In genomic region chr17:77109159-77110005, GRCh38 we compare ENCODE assay signal across 11 cellular contexts. TPM values are rescaled to one million over a fixed set of nuclear protein-coding genes. Genes with fewer than 3 reads are reported as not detected.
DNase-seq lines count a peak whose midpoint lies in the region; ATAC-seq and TF ChIP-seq lines count a peak whose summit lies in the region.
"Had no signal": no experiment of that assay in that cellular context is flagged by ENCODE, and none has a peak within 500 bp of the region (broad histone marks: within the 10 kb centered on the region; RNA-seq: fewer than 3 reads in every experiment).

No MANE protein-coding gene starts in this region.

- H3K9ac ChIP-seq in BLaER1 treated with 17β-estradiol and CSF1 and Interleukin-3, amounts not matched to agents 10 nM and 100 nM, result peak overlapping the region in 8 of 11 experiments; percentile 3 to 49 (median 16); a peak in 9 of 22 replicates
- no peak overlapping the region for H3K9ac ChIP-seq in PC-3 (ENCODE audit: low read length)

- no peaks in the 10 kb centered on the region for H4K20me1 ChIP-seq in BLaER1 treated with 17β-estradiol and CSF1 and Interleukin-3, amounts not matched to agents 10 nM and 100 nM
- H4K20me1 ChIP-seq in PC-3 (ENCODE audit: low read length), result no peaks in the 10 kb centered on the region
- no peaks in the 10 kb centered on the region for H4K20me1 ChIP-seq in osteoblast (ENCODE audit: insufficient read depth, low read length)

- no peaks in the 10 kb centered on the region for H3K27me3 ChIP-seq in BLaER1 treated with 17β-estradiol and CSF1 and Interleukin-3, amounts not matched to agents 10 nM and 100 nM
- no peaks in the 10 kb centered on the region for H3K27me3 ChIP-seq in PC-3 (ENCODE audit: low read length)
- H3K27me3 ChIP-seq in osteoblast (ENCODE audit: insufficient read depth, low read length), result no peaks in the 10 kb centered on the region

- no TSS peak for BruUV-seq in PC-3 (replicated peaks; lab: Mats Ljungman, UMichigan)

- TF ChIP-seq CTCF in PC-3 (conservative IDR thresholded peaks at IDR 0.05; ENCODE audit: low read depth, low read length) (no peak), endothelial cell (IDR thresholded peaks at IDR 0.05; ENCODE audit: unreplicated experiment) (no peak), osteoblast (IDR thresholded peaks at IDR 0.05; ENCODE audit: extremely low read depth, low read depth, low read length) (no peak)

- DNase-seq in PC-3 (no peak), endothelial cell (ENCODE audit: low spot score) (no peak), osteoblast (ENCODE audit: insufficient read length, low spot score, missing footprints) (no peak), anterior cingulate cortex (lab: John Stamatoyannopoulos, UW) (no peak), MV-4-11 (lab: John Stamatoyannopoulos, UW) (no peak)
- no peak for DNase-seq in stimulated activated CD4-positive, alpha-beta T cell treated with anti-CD3 and anti-CD28 coated beads, Interleukin-4, amount 100 ng/mL, for 24 hours
- DNase-seq in effector CD4-positive, alpha-beta T cell, result no peak
- DNase-seq: DMS79, NCI-H1694 treated with DMSO at 0.1 percent for 48 hours, T-helper 9 cell had no signal

- POLR2A ChIA-PET in PC-3 (lab: Charles Lee; ENCODE audit: unreplicated experiment), result no interaction called here

- H3K9me2 ChIP-seq in PC-3 (replicated peaks; ENCODE audit: low read length), result no peaks in the 10 kb centered on the region

- H3K27me3 Mint-ChIP-seq in endothelial cell (ENCODE audit: unreplicated experiment), result peaks cover 5% of the 10 kb centered on the region

- no peak overlapping the region for H3K4me3 Mint-ChIP-seq in endothelial cell (ENCODE audit: unreplicated experiment)

- H3K27ac Mint-ChIP-seq in endothelial cell (ENCODE audit: unreplicated experiment), result peak overlapping the region; percentile 98

- peak; percentile 35 for ATAC-seq in PC-3

- CTCF ChIA-PET in PC-3 (lab: Charles Lee), result no interaction called here

- H3K4me3 ChIP-seq in BLaER1 treated with 17β-estradiol and CSF1 and Interleukin-3, amounts not matched to agents 10 nM and 100 nM, result peak overlapping the region in 4 of 10 experiments; percentile 3 to 28 (median 12); a peak in 6 of 20 replicates
- H3K4me3 ChIP-seq in PC-3 (ENCODE audit: low read length), result no peak overlapping the region
- H3K4me3 ChIP-seq in osteoblast (ENCODE audit: insufficient read depth, low read length), result no peak overlapping the region

- peak overlapping the region; percentile 11 to 67 (median 39); a peak in 18 of 22 replicates for H3K27ac ChIP-seq in BLaER1 treated with 17β-estradiol and CSF1 and Interleukin-3, amounts not matched to agents 10 nM and 100 nM
- peak overlapping the region; percentile 15 for H3K27ac ChIP-seq in PC-3 (ENCODE audit: low read length)
- H3K27ac ChIP-seq in osteoblast (ENCODE audit: low read depth, low read length), result peak overlapping the region; percentile 45

- peaks cover 53 to 76% (median 66%) of the 10 kb centered on the region in 10 experiments for H3K4me1 ChIP-seq in BLaER1 treated with 17β-estradiol and CSF1 and Interleukin-3, amounts not matched to agents 10 nM and 100 nM
- H3K4me1 ChIP-seq in PC-3 (ENCODE audit: insufficient read depth, low read length), result peaks cover 13% of the 10 kb centered on the region
- peaks cover 9% of the 10 kb centered on the region for H3K4me1 ChIP-seq in osteoblast (ENCODE audit: insufficient read depth, low read length)

- no peaks in the 10 kb centered on the region for H3K9me3 Mint-ChIP-seq in endothelial cell (ENCODE audit: unreplicated experiment)

- no peaks in the 10 kb centered on the region for H3K9me3 ChIP-seq in BLaER1 treated with 17β-estradiol and CSF1 and Interleukin-3, amounts not matched to agents 10 nM and 100 nM (replicated peaks in 1 of 11)
- no peaks in the 10 kb centered on the region for H3K9me3 ChIP-seq in PC-3 (ENCODE audit: low read length)
- no peaks in the 10 kb centered on the region for H3K9me3 ChIP-seq in osteoblast (ENCODE audit: low read depth, low read length)

- intact Hi-C loops in PC-3 (cut with micrococcal nuclease), result no loop called here

- H3K36me3 Mint-ChIP-seq in endothelial cell (ENCODE audit: low read depth, unreplicated experiment), result peaks cover 3% of the 10 kb centered on the region

- no peaks in the 10 kb centered on the region for H3K79me2 ChIP-seq in PC-3 (ENCODE audit: low read length)
- no peaks in the 10 kb centered on the region for H3K79me2 ChIP-seq in osteoblast (ENCODE audit: insufficient read depth, low read length)

- H3K36me3 ChIP-seq in BLaER1 treated with 17β-estradiol and CSF1 and Interleukin-3, amounts not matched to agents 10 nM and 100 nM, result no peaks in the 10 kb centered on the region
- H3K36me3 ChIP-seq in PC-3 (ENCODE audit: low read depth, low read length) (no peaks in the 10 kb centered on the region), osteoblast (ENCODE audit: insufficient read depth, low read length) (no peaks in the 10 kb centered on the region)

- H3F3A ChIP-seq in PC-3 (ENCODE audit: low read length, unreplicated experiment), result no peaks in the 10 kb centered on the region

- peaks cover 59% of the 10 kb centered on the region for H3K4me1 Mint-ChIP-seq in endothelial cell (ENCODE audit: unreplicated experiment)

- peak overlapping the region; percentile 67 to 90 (median 84) for H3K4me2 ChIP-seq in BLaER1 treated with 17β-estradiol and CSF1 and Interleukin-3, amounts not matched to agents 10 nM and 100 nM
- H3K4me2 ChIP-seq in PC-3 (ENCODE audit: low read length) (peak overlapping the region; percentile 23), osteoblast (ENCODE audit: insufficient read depth, low read length) (peak overlapping the region; percentile 63)

- peak overlapping the region; percentile 16; the same call in 1 of the 2 replicates for H2AFZ ChIP-seq in PC-3 (ENCODE audit: low read length)
- peak overlapping the region; percentile 94 for H2AFZ ChIP-seq in osteoblast (ENCODE audit: low read length)

RNA-seq across cellular contexts. Expression of gene SEC14L1, which starts 31.4 kb away (rescaled TPM):
- total RNA-seq in PC-3 (2014; rRNA removed) (39.8 and 50.9 TPM in 2 replicates), endothelial cell (ENCODE audit: unreplicated experiment) (315 TPM), osteoblast (53.6 and 71.3 TPM in 2 replicates)

Comparison
In these comparisons a context has a peak if more than half of its experiments do, and no peak if none do; other contexts are left out.
1. H3K4me2 ChIP-seq: peak in every context shown above with its lines; median percentile 84 in BLaER1 treated with 17β-estradiol and CSF1 and Interleukin-3, amounts not matched to agents 10 nM and 100 nM; 63 in osteoblast; 23 in PC-3.